16 cellular contexts compared by ENCODE assay signal in genomic region chr1:143660354-143660941, GRCh38.
A peak's percentile ranks its signal among the peaks of the same experiment; 100 is the strongest.
DNase-seq lines count a peak whose midpoint lies in the region; ATAC-seq, FAIRE-seq and TF ChIP-seq lines count a peak whose summit lies in the region.
"Had no signal": no experiment of that assay in that cellular context is flagged by ENCODE, and none has a peak within 500 bp of the region (broad histone marks: within the 10 kb centered on the region; RNA-seq: fewer than 3 reads in every experiment).

No MANE protein-coding gene starts in this region.

- ATAC-seq in right cardiac atrium (peak; percentile 78 to 98), K562 (no peak)
- ATAC-seq: HepG2 had no signal

- CTCF ChIA-PET in K562 (lab: Yijun Ruan, JAX; ENCODE audit: low intra/inter-chr PET ratio): no interaction called here
- CTCF ChIA-PET in CD8-positive, alpha-beta memory T cell (lab: Charles Lee): no interaction called here

- in situ Hi-C loops in K562 (cut with MboI) (no loop called here), GM23248 (cut with MboI) (no loop called here)

- H3K27ac ChIP-seq in right cardiac atrium (ENCODE audit: low read length): no peak overlapping the region
- H3K27ac ChIP-seq in K562 (ENCODE audit: extremely low read depth, low read depth, low read length): no peak overlapping the region
- peak overlapping the region in 6 of 8 donors; percentile 36 to 83 (median 70) for H3K27ac ChIP-seq in spleen
- H3K27ac ChIP-seq in CD8-positive, alpha-beta memory T cell (ENCODE audit: low read depth, low read length): no peak overlapping the region
- no peak overlapping the region for H3K27ac ChIP-seq in breast epithelium
- no peak overlapping the region for H3K27ac ChIP-seq in GM23248

- FAIRE-seq in K562 (lab: Jason Lieb, UNC): no peak
- FAIRE-seq: A204.1, G401.6, GM12892, HepG2 had no signal

- H3K9ac ChIP-seq in K562 (ENCODE audit: insufficient read depth in 1 of 2, low read depth in 2 of 2, low read length in 2 of 2): no peak overlapping the region
- H3K9ac ChIP-seq in GM23248: no peak overlapping the region

- H3K4me2 ChIP-seq in K562 (ENCODE audit: insufficient read depth, low read length) (no peak overlapping the region), GM23248 (ENCODE audit: unreplicated experiment) (no peak overlapping the region)

- no peak for TF ChIP-seq EP300 in K562 (IDR thresholded peaks at IDR 0.05; ENCODE audit: low read length)

- H3K9me2 ChIP-seq in GM23248 (ENCODE audit: insufficient read depth): no peaks in the 10 kb centered on the region

- intact Hi-C loops in right cardiac atrium (cut with DNase I): no loop called here
- intact Hi-C loops in cardiac septum (cut with DNase I): no loop called here
- intact Hi-C loops in K562 (cut with micrococcal nuclease): no loop called here
- intact Hi-C loops in spleen (cut with DNase I; ENCODE audit: low total_unique reads): no loop called here
- intact Hi-C loops in breast epithelium (cut with DNase I; ENCODE audit: low total_unique reads): no loop called here

- peaks cover 0 to 3% (median 0%) of the 10 kb centered on the region in 3 donors for H3K36me3 Mint-ChIP-seq in CD8-positive, alpha-beta memory T cell

- H3K27me3 ChIP-seq in right cardiac atrium (ENCODE audit: control insufficient read depth, insufficient read depth) (peaks cover 2% of the 10 kb centered on the region), K562 (ENCODE audit: control insufficient read depth in 2 of 2, insufficient read depth in 2 of 2, low read length in 2 of 2) (peaks cover 0 to 20% of the 10 kb centered on the region in 2 experiments; a peak in 2 of 5 replicates), spleen (replicated peaks in 1 of 7) (peaks cover 0 to 63% (median 23%) of the 10 kb centered on the region in 7 donors), breast epithelium (peaks cover 0 to 6% of the 10 kb centered on the region in 2 donors), GM23248 (replicated peaks; ENCODE audit: insufficient read depth) (no peaks in the 10 kb centered on the region)
- peaks cover 7% of the 10 kb centered on the region for H3K27me3 ChIP-seq in CD8-positive, alpha-beta memory T cell (ENCODE audit: insufficient read depth, low read length, poor library complexity, severe bottlenecking)

- H3K9me1 ChIP-seq in K562 (ENCODE audit: control insufficient read depth, insufficient read depth, low read length): no peaks in the 10 kb centered on the region

- peaks cover 0 to 22% (median 14%) of the 10 kb centered on the region in 5 donors for H3K9me3 Mint-ChIP-seq in CD8-positive, alpha-beta memory T cell

- H3K27ac Mint-ChIP-seq in CD8-positive, alpha-beta memory T cell: no peak overlapping the region
- H3K27ac Mint-ChIP-seq: B cell; CD4-positive, alpha-beta T cell had no signal

- H3K4me1 ChIP-seq in right cardiac atrium (ENCODE audit: control insufficient read depth, insufficient read depth, low read length): no peaks in the 10 kb centered on the region
- H3K4me1 ChIP-seq in K562 (replicated peaks in 1 of 2; ENCODE audit: control insufficient read depth in 2 of 2, insufficient read depth in 2 of 2, low read length in 2 of 2): peaks cover 0 to 5% of the 10 kb centered on the region in 2 experiments; a peak in 2 of 5 replicates
- H3K4me1 ChIP-seq in spleen: peaks cover 0 to 8% (median 0%) of the 10 kb centered on the region in 6 donors
- no peaks in the 10 kb centered on the region for H3K4me1 ChIP-seq in CD8-positive, alpha-beta memory T cell (ENCODE audit: insufficient read depth, low read length)
- no peaks in the 10 kb centered on the region for H3K4me1 ChIP-seq in breast epithelium
- no peaks in the 10 kb centered on the region for H3K4me1 ChIP-seq in GM23248 (ENCODE audit: insufficient read depth)

- H2AFZ ChIP-seq in K562 (ENCODE audit: low read depth, low read length) (no peak overlapping the region), GM23248 (no peak overlapping the region)

- BruUV-seq in K562 (replicated peaks; lab: Mats Ljungman, UMichigan): no TSS peak

- POLR2A ChIA-PET in K562 (lab: Yijun Ruan, JAX): no interaction called here
- POLR2A ChIA-PET in CD8-positive, alpha-beta memory T cell (lab: Charles Lee): no interaction called here

- H3K27me3 Mint-ChIP-seq in CD8-positive, alpha-beta memory T cell: peaks cover 30 to 66% of the 10 kb centered on the region in 2 donors

- no peaks in the 10 kb centered on the region for H3K36me3 ChIP-seq in K562 (ENCODE audit: control insufficient read depth, insufficient read depth, low read length)
- H3K36me3 ChIP-seq in spleen: no peaks in the 10 kb centered on the region
- H3K36me3 ChIP-seq in CD8-positive, alpha-beta memory T cell (ENCODE audit: insufficient read depth, low read length): no peaks in the 10 kb centered on the region
- H3K36me3 ChIP-seq in breast epithelium: no peaks in the 10 kb centered on the region
- H3K36me3 ChIP-seq in GM23248 (ENCODE audit: low read depth): no peaks in the 10 kb centered on the region

- 13% methylated on average over 14 of the region's 14 CpGs for WGBS in right cardiac atrium
- 5% methylated on average over 13 of the region's 14 CpGs for WGBS in K562 (ENCODE audit: insufficient coverage, low coverage, missing lambda C conversion rate)
- 12 to 30% (median 17%) methylated on average over 9 to 14 of the region's 14 CpGs for WGBS in spleen, 5 donors
- 7 to 12% methylated on average over 13 to 14 of the region's 14 CpGs for WGBS in GM23248 (ENCODE audit: low coverage in 1 of 2, low lambda C conversion rate in 2 of 2, missing lambda C conversion rate in 2 of 2), 2 experiments

- H3K4me3 ChIP-seq in right cardiac atrium (ENCODE audit: low read length) (no peak overlapping the region), K562 (no peak overlapping the region), spleen (peak overlapping the region in 1 of 8 donors; percentile 48), breast epithelium (peak overlapping the region in 1 of 3 donors; percentile 56), GM23248 (no peak overlapping the region)
- no peak overlapping the region for H3K4me3 ChIP-seq in CD8-positive, alpha-beta memory T cell (ENCODE audit: low read length)

- TF ChIP-seq CTCF in K562 (IDR thresholded peaks at IDR 0.05 in 2 of 3, conservative IDR thresholded peaks at IDR 0.05 in 1 of 3; ENCODE audit: insufficient read depth in 2 of 3, low read depth in 1 of 3, low read length in 3 of 3) (no peak), spleen (IDR thresholded peaks at IDR 0.05 in 8 of 11, conservative IDR thresholded peaks at IDR 0.05 in 3 of 11) (no peak), breast epithelium (IDR thresholded peaks at IDR 0.05) (no peak)

- TF ChIP-seq POLR2A in K562 (conservative IDR thresholded peaks at IDR 0.05) (no peak), spleen (IDR thresholded peaks at IDR 0.05) (no peak), breast epithelium (IDR thresholded peaks at IDR 0.05) (no peak)

- H4K20me1 ChIP-seq in K562 (replicated peaks; ENCODE audit: control insufficient read depth, insufficient read depth, low read length) (no peaks in the 10 kb centered on the region), GM23248 (ENCODE audit: insufficient read depth) (no peaks in the 10 kb centered on the region)

- no peak for TF ChIP-seq RAD21 in K562 (CRISPR knock-in tag; conservative IDR thresholded peaks at IDR 0.05 in 1 of 2, IDR thresholded peaks at IDR 0.05 in 1 of 2)

- H3K79me2 ChIP-seq in K562 (ENCODE audit: control insufficient read depth, insufficient read depth, low read length) (no peaks in the 10 kb centered on the region), GM23248 (ENCODE audit: insufficient read depth) (no peaks in the 10 kb centered on the region)

- H3F3A ChIP-seq in GM23248 (ENCODE audit: insufficient read depth): no peaks in the 10 kb centered on the region

- H3K4me3 Mint-ChIP-seq in CD8-positive, alpha-beta memory T cell: peak overlapping the region in 1 of 7 donors; percentile 11
- H3K4me3 Mint-ChIP-seq: CD4-positive, alpha-beta T cell had no signal

- peaks cover 2% of the 10 kb centered on the region for H3K9me3 ChIP-seq in right cardiac atrium (ENCODE audit: control insufficient read depth, low read length)
- H3K9me3 ChIP-seq in K562 (replicated peaks; ENCODE audit: control insufficient read depth, insufficient read depth, low read depth, low read length): no peaks in the 10 kb centered on the region
- H3K9me3 ChIP-seq in spleen: peaks cover 0 to 42% (median 6%) of the 10 kb centered on the region in 8 donors
- H3K9me3 ChIP-seq in CD8-positive, alpha-beta memory T cell (ENCODE audit: low read length): no peaks in the 10 kb centered on the region
- peaks cover 0 to 4% of the 10 kb centered on the region in 2 donors for H3K9me3 ChIP-seq in breast epithelium
- no peaks in the 10 kb centered on the region for H3K9me3 ChIP-seq in GM23248 (ENCODE audit: low read depth)

- H3K4me1 Mint-ChIP-seq in CD8-positive, alpha-beta memory T cell: peaks cover 0 to 12% (median 3%) of the 10 kb centered on the region in 3 donors

- DNase-seq in right cardiac atrium: peak; percentile 52 to 78 (median 74)
- DNase-seq in cardiac septum (ENCODE audit: low spot score): no peak
- peak in 1 of 4 experiments; percentile 15 for DNase-seq in K562 (ENCODE audit: extremely low read depth in 1 of 4, low spot score in 3 of 4)
- DNase-seq in spleen: no peak
- no peak for DNase-seq in CD8-positive, alpha-beta memory T cell
- no peak for DNase-seq in breast epithelium (ENCODE audit: low spot score in 2 of 2)
- no peak for DNase-seq in GM23248
- DNase-seq: C1 segment of cervical spinal cord; CD4-positive, alpha-beta T cell; DMS79; H7 had no signal

TF ChIP-seq in K562, 482 proteins besides CTCF, POLR2A, EP300 and RAD21:
- no peak for TF ChIP-seq E2F4 (CRISPR knock-in tag; IDR thresholded peaks at IDR 0.05; ENCODE audit: low read depth)
- TF ChIP-seq NFIC (IDR thresholded peaks at IDR 0.05): peak; percentile 72
TF ChIP-seq in K562: peak in this region for 1.

Comparison
In these comparisons a context has a peak if more than half of its experiments do, and no peak if none do; other contexts are left out.
1. DNase-seq: peak in right cardiac atrium (3 of 3); none in cardiac septum (single experiment), spleen (single experiment), CD8-positive, alpha-beta memory T cell (0 of 5), breast epithelium (0 of 2) and GM23248 (single experiment).
2. H3K27ac ChIP-seq: peak in spleen (6 of 8); none in right cardiac atrium (single experiment), K562 (single experiment), CD8-positive, alpha-beta memory T cell (single experiment), breast epithelium (0 of 2) and GM23248 (single experiment).